8 cellular contexts compared by ENCODE assay signal in the genomic region with DNA sequence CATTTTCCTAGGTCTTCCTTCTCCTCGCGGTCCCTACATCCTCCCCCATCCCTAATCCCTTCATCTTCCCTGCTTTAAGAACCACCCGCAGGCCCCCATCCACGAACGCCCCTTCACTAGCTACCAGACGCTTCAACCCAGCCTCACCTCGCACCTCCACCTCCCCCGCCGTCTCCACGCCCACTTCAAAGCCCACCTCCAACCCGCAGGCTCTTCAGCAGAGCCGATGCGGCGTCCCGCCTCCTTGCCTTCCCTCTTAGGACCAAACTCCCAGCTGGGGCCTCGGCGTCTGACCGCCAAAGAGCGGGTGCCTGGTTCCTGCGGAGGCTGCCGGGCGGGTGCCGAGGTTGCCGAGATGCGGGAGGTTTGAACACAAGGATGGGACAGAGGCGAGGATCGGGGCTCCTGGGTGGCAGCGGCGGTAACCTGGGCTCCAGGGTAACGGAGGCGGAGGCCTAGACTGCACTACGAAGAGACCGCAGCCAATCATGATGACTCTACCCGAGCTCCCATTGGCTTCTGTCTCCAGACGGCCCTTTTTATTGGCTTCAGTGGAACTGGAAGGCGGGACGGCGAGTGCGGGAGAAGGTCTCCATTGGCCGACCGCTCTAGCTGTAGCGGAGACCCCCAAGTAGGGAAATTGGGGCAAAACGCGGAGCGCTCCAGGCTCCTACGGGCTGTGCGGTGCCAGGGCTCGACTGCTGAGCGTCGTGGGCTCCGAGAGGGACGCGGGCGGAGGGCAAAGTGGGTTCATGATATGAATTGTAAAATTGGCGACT.
A peak's percentile ranks its signal among the peaks of the same experiment; 100 is the strongest.
DNase-seq lines count a peak whose midpoint lies in the region; ATAC-seq and TF ChIP-seq lines count a peak whose summit lies in the region.

A gene (minus strand): TSS at position 462 of the 779 bp plus-strand sequence. CDS start 18,536 bp downstream, outside the sequence.

- peak within 1 kb of the TSS; percentile 88 for H3K4me3 ChIP-seq in AG10803 (ENCODE audit: low read length)

- ATAC-seq in GM19025 (IDR thresholded peaks at IDR 0.05; ENCODE audit: low read depth, unreplicated experiment) (peak; percentile 100), HG03175 (IDR thresholded peaks at IDR 0.05; ENCODE audit: unreplicated experiment) (peak; percentile 100)

- H3K27ac ChIP-seq in layer of hippocampus (ENCODE audit: low read depth, low read length): peak within 1 kb of the TSS; percentile 85

- peak; percentile 95 for DNase-seq in AG10803 (ENCODE audit: low read depth)
- DNase-seq in NCI-H345 (lab: John Stamatoyannopoulos, UW): peak; percentile 98
- peak; percentile 73 to 78 for DNase-seq in activated CD4-positive, alpha-beta T cell treated with anti-CD3 and anti-CD28 coated beads for 4 hours
- peak; percentile 67 for DNase-seq in cortex of kidney (lab: John Stamatoyannopoulos, UW)
- peak; percentile 41 to 55 for DNase-seq in stimulated activated CD4-positive, alpha-beta T cell treated with anti-CD3 and anti-CD28 coated beads, Interleukin-1b, Interleukin-23, amount 100 ng/mL, for 1 hour (ENCODE audit: low read depth in 2 of 2)

- H3K27me3 ChIP-seq in layer of hippocampus (ENCODE audit: control insufficient read depth, insufficient read depth, low read length): no peaks in the 10 kb centered on the region

- TF ChIP-seq CTCF in AG10803 (conservative IDR thresholded peaks at IDR 0.05; ENCODE audit: low read length): no peak

Comparison
In these comparisons a context has a peak if more than half of its experiments do, and no peak if none do; other contexts are left out.
1. Peak in every context shown above with its lines: DNase-seq, ATAC-seq, H3K4me3 ChIP-seq and H3K27ac ChIP-seq.
2. DNase-seq: peak in every context shown above with its lines; median percentile 98 in NCI-H345; 95 in AG10803; 76 in activated CD4-positive, alpha-beta T cell treated with anti-CD3 and anti-CD28 coated beads for 4 hours; 67 in cortex of kidney; 48 in stimulated activated CD4-positive, alpha-beta T cell treated with anti-CD3 and anti-CD28 coated beads, Interleukin-1b, Interleukin-23, amount 100 ng/mL, for 1 hour.